In the genomic region with DNA sequence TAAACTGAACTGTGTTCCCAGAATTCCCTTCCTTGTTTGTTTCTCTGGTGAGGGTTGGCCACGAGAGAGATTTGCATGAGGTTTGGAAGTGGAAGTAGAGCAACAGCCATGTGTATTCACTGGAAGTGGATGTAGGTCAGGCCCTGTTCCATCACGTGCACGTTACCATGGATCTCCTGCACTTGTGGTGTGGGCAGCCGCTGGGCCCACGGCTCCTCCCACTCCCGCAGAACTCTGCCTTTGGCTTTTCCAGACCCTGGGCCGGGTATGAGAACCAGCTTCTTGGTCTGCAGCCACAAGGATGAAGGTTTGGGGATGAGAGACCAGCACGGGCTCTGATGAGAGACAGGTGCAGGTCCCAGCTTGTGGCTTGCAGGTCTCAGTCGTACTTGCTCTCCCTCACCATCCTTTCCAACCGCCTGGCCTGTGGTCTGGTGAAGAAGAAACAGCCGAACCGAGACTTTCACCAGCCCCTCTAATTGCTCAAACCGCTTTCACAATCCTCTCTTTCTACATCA, we compare ENCODE assay signal across 9 cellular contexts.
DNase-seq lines count a peak whose midpoint lies in the region; ATAC-seq and TF ChIP-seq lines count a peak whose summit lies in the region.
"Had no signal": no experiment of that assay in that cellular context is flagged by ENCODE, and none has a peak within 500 bp of the region (broad histone marks: within the 10 kb centered on the region; RNA-seq: fewer than 3 reads in every experiment).

No MANE protein-coding gene starts in this region.

- 44 to 78% methylated on average over 13 of the region's 13 CpGs for WGBS in lung, 2 donors
- 17% methylated on average over 13 of the region's 13 CpGs for WGBS in thymus

- no peak overlapping the region for H3K27ac ChIP-seq in lung (ENCODE audit: low read depth in 1 of 2, low read length in 1 of 2)
- H3K27ac ChIP-seq in thymus (ENCODE audit: low read depth), result peak overlapping the region; percentile 77
- no peak overlapping the region for H3K27ac ChIP-seq in ascending aorta
- H3K27ac ChIP-seq: brain microvascular endothelial cell had no signal

- peak; percentile 65 for DNase-seq in activated CD8-positive, alpha-beta memory T cell treated with anti-CD3 and anti-CD28 coated beads for 24 hours
- no peak for DNase-seq in activated CD8-positive, alpha-beta memory T cell treated with anti-CD3 and anti-CD28 coated beads, Interleukin-2, amount 50 U/mL, for 48 hours
- peak; percentile 85 for DNase-seq in activated effector memory CD4-positive, alpha-beta T cell treated with anti-CD3 and anti-CD28 coated beads, Interleukin-2, amount 50 U/mL, for 16 hours
- DNase-seq in lung (ENCODE audit: low spot score), result peak; percentile 33
- no peak for DNase-seq in ascending aorta (ENCODE audit: low spot score in 2 of 2)
- DNase-seq: brain microvascular endothelial cell had no signal

- no peaks in the 10 kb centered on the region for H3K27me3 ChIP-seq in lung (ENCODE audit: control insufficient read depth, insufficient read depth)
- no peaks in the 10 kb centered on the region for H3K27me3 ChIP-seq in thymus (ENCODE audit: control insufficient read depth, insufficient read depth)
- no peaks in the 10 kb centered on the region for H3K27me3 ChIP-seq in ascending aorta
- H3K27me3 ChIP-seq: brain microvascular endothelial cell had no signal

- intact Hi-C loops in ascending aorta (cut with DNase I), result no loop called here

- TF ChIP-seq CTCF in lung (IDR thresholded peaks at IDR 0.05; ENCODE audit: control extremely low read depth, extremely low read depth), result no peak
- TF ChIP-seq CTCF in ascending aorta (IDR thresholded peaks at IDR 0.05), result no peak

- H3K9me3 ChIP-seq in lung (ENCODE audit: control insufficient read depth in 2 of 2, insufficient read depth in 1 of 2, low read length in 1 of 2), result peaks cover 0 to 2% of the 10 kb centered on the region in 2 donors
- H3K9me3 ChIP-seq in thymus (ENCODE audit: control insufficient read depth), result no peaks in the 10 kb centered on the region
- no peaks in the 10 kb centered on the region for H3K9me3 ChIP-seq in ascending aorta

- no peaks in the 10 kb centered on the region for H3K4me1 ChIP-seq in lung (ENCODE audit: control insufficient read depth in 2 of 2, insufficient read depth in 2 of 2, low read length in 2 of 2)
- H3K4me1 ChIP-seq in thymus (ENCODE audit: control insufficient read depth, insufficient read depth, low read length), result peaks cover 44% of the 10 kb centered on the region
- no peaks in the 10 kb centered on the region for H3K4me1 ChIP-seq in ascending aorta

- ATAC-seq in lung (ENCODE audit: insufficient read depth, low FRiP score), result no peak
- ATAC-seq in GM21825 (IDR thresholded peaks at IDR 0.05; ENCODE audit: unreplicated experiment), result no peak
- ATAC-seq in GM21423 (IDR thresholded peaks at IDR 0.05; ENCODE audit: unreplicated experiment), result no peak

- H3K4me3 ChIP-seq in lung, result no peak overlapping the region
- H3K4me3 ChIP-seq in thymus (ENCODE audit: low read length), result peak overlapping the region; percentile 1
- H3K4me3 ChIP-seq in ascending aorta, result no peak overlapping the region

- H3K36me3 ChIP-seq in lung (ENCODE audit: control insufficient read depth in 2 of 2, insufficient read depth in 2 of 2, low read length in 2 of 2) (peaks cover 2 to 4% of the 10 kb centered on the region in 2 donors), thymus (ENCODE audit: control insufficient read depth, insufficient read depth) (peaks cover 3% of the 10 kb centered on the region), ascending aorta (peaks cover 0 to 13% of the 10 kb centered on the region in 2 donors)
- H3K36me3 ChIP-seq: brain microvascular endothelial cell had no signal

Comparison
In these comparisons a context has a peak if more than half of its experiments do, and no peak if none do; other contexts are left out.
1. DNase-seq: peak in activated CD8-positive, alpha-beta memory T cell treated with anti-CD3 and anti-CD28 coated beads for 24 hours (single experiment), activated effector memory CD4-positive, alpha-beta T cell treated with anti-CD3 and anti-CD28 coated beads, Interleukin-2, amount 50 U/mL, for 16 hours (single experiment) and lung (single experiment); none in activated CD8-positive, alpha-beta memory T cell treated with anti-CD3 and anti-CD28 coated beads, Interleukin-2, amount 50 U/mL, for 48 hours (single experiment) and ascending aorta (0 of 2).